1 cellular context compared by ENCODE assay signal in genomic region chr2:108786354-108787208, GRCh38.
TF ChIP-seq lines count a peak whose summit lies in the region.

TSS of gene CCDC138 (plus strand) at chr2:108786771. CDS start at chr2:108786823, 52 bp downstream.

TF ChIP-seq in K562, 482 proteins besides CTCF, POLR2A, EP300 and RAD21 (continued from another document and continues in another):
- TF ChIP-seq GMEB1 (CRISPR knock-in tag; IDR thresholded peaks at IDR 0.05), result peak; percentile 99
- no peak for TF ChIP-seq NR2C2 (CRISPR knock-in tag; IDR thresholded peaks at IDR 0.05)
- no peak for TF ChIP-seq NR2C2 (tag; IDR thresholded peaks at IDR 0.05)
- TF ChIP-seq COPS2 (conservative IDR thresholded peaks at IDR 0.05), result no peak
- TF ChIP-seq MBD2 (IDR thresholded peaks at IDR 0.05; ENCODE audit: borderline replicate concordance, low read depth), result 0 out of 2 replicates have a peak, but pooled peaks have one; percentile 48
- peak; percentile 71 for TF ChIP-seq MTA3 (IDR thresholded peaks at IDR 0.05; ENCODE audit: borderline replicate concordance)
- TF ChIP-seq FOXM1 (IDR thresholded peaks at IDR 0.05; ENCODE audit: low read depth), result no peak
- TF ChIP-seq FOXM1 (CRISPR knock-in tag; IDR thresholded peaks at IDR 0.05; ENCODE audit: low read depth), result peak; percentile 88; the same call in 1 of the 2 replicates
- no peak for TF ChIP-seq SMARCA4 (IDR thresholded peaks at IDR 0.05)
- no peak for TF ChIP-seq DNMT1 (IDR thresholded peaks at IDR 0.05)
- peak; percentile 55; the same call in 1 of the 2 replicates for TF ChIP-seq JUN (IDR thresholded peaks at IDR 0.05; ENCODE audit: borderline replicate concordance, low read depth, low read length)
- TF ChIP-seq JUN (CRISPR knock-in tag; IDR thresholded peaks at IDR 0.05; ENCODE audit: borderline replicate concordance), result no peak
- no peak for TF ChIP-seq PML (IDR thresholded peaks at IDR 0.05; ENCODE audit: low read length)
- 0 out of 2 replicates have a peak, but pooled peaks have one; percentile 42 for TF ChIP-seq GABPB1 (CRISPR knock-in tag; IDR thresholded peaks at IDR 0.05)
- 0 out of 2 replicates have a peak, but pooled peaks have one; percentile 25 for TF ChIP-seq XRCC5 (IDR thresholded peaks at IDR 0.05; ENCODE audit: low read depth, low read length)
- peak; percentile 44; the same call in 1 of the 2 replicates for TF ChIP-seq E2F3 (CRISPR knock-in tag; IDR thresholded peaks at IDR 0.05)
- TF ChIP-seq ZNF140 (CRISPR knock-in tag; IDR thresholded peaks at IDR 0.05), result no peak
- TF ChIP-seq ZNF239 (CRISPR knock-in tag; IDR thresholded peaks at IDR 0.05), result no peak
- no peak for TF ChIP-seq ZNF224 (CRISPR knock-in tag; IDR thresholded peaks at IDR 0.05)
- TF ChIP-seq ZBTB1 (CRISPR knock-in tag; IDR thresholded peaks at IDR 0.05; ENCODE audit: borderline replicate concordance, low read depth), result 0 out of 2 replicates have a peak, but pooled peaks have one; percentile 55
- no peak for TF ChIP-seq ZNF512 (tag; IDR thresholded peaks at IDR 0.05)
- no peak; the same call in 1 of the 2 replicates for TF ChIP-seq ZNF592 (IDR thresholded peaks at IDR 0.05)
- TF ChIP-seq PBX2 (CRISPR knock-in tag; IDR thresholded peaks at IDR 0.05; ENCODE audit: low read depth), result no peak
- TF ChIP-seq PBX2 (tag; conservative IDR thresholded peaks at IDR 0.05; ENCODE audit: low read depth), result no peak
- TF ChIP-seq SNIP1 (IDR thresholded peaks at IDR 0.05; ENCODE audit: low read depth), result no peak
- TF ChIP-seq MYNN (IDR thresholded peaks at IDR 0.05), result 0 out of 2 replicates have a peak, but pooled peaks have one; percentile 34
- no peak for TF ChIP-seq MYNN (CRISPR knock-in tag; IDR thresholded peaks at IDR 0.05)
- 0 out of 2 replicates have a peak, but pooled peaks have one; percentile 36 for TF ChIP-seq SRSF3 (IDR thresholded peaks at IDR 0.05; ENCODE audit: insufficient read depth, low read length)
- peak in 1 of 2 experiments; percentile 39; a peak in 2 of 4 replicates for TF ChIP-seq UBTF (IDR thresholded peaks at IDR 0.05; ENCODE audit: borderline replicate concordance in 1 of 2, low read depth in 2 of 2, low read length in 2 of 2)
- TF ChIP-seq ERF (CRISPR knock-in tag; IDR thresholded peaks at IDR 0.05), result 0 out of 2 replicates have a peak, but pooled peaks have one; percentile 62
- TF ChIP-seq ZC3H4 (CRISPR knock-in tag; IDR thresholded peaks at IDR 0.05; ENCODE audit: borderline replicate concordance), result no peak
- peak; percentile 97 for TF ChIP-seq CXXC5 (CRISPR knock-in tag; IDR thresholded peaks at IDR 0.05)
- TF ChIP-seq MNT (conservative IDR thresholded peaks at IDR 0.05), result peak; percentile 73 to 86
- peak; percentile 81 for TF ChIP-seq RBM22 (IDR thresholded peaks at IDR 0.05; ENCODE audit: low read depth, low read length, poor library complexity, severe bottlenecking)
- TF ChIP-seq FOXJ2 (tag; IDR thresholded peaks at IDR 0.05), result no peak
- no peak for TF ChIP-seq MEF2D (tag; conservative IDR thresholded peaks at IDR 0.05; ENCODE audit: low read depth)
- peak; percentile 63; the same call in 1 of the 2 replicates for TF ChIP-seq BHLHE40 (IDR thresholded peaks at IDR 0.05; ENCODE audit: low read length)
- TF ChIP-seq HMGN3 (IDR thresholded peaks at IDR 0.05; ENCODE audit: borderline replicate concordance, extremely low read depth, insufficient read length, low read depth, low read length), result peak; percentile 85
- TF ChIP-seq TCF3 (CRISPR knock-in tag; IDR thresholded peaks at IDR 0.05), result 0 out of 2 replicates have a peak, but pooled peaks have one; percentile 13
- no peak for TF ChIP-seq BDP1 (IDR thresholded peaks at IDR 0.05; ENCODE audit: insufficient read depth, insufficient read length)
- TF ChIP-seq ZNF717 (CRISPR knock-in tag; IDR thresholded peaks at IDR 0.05), result no peak
- no peak for TF ChIP-seq MCM5 (IDR thresholded peaks at IDR 0.05; ENCODE audit: low read depth)
- peak; percentile 47 for TF ChIP-seq FUS (optimal IDR thresholded peaks at IDR 0.05; ENCODE audit: low read depth, low read length)
- peak; percentile 91 for TF ChIP-seq ZBTB7A (IDR thresholded peaks at IDR 0.05; ENCODE audit: borderline replicate concordance, control insufficient read depth, low read depth, low read length)
- TF ChIP-seq ZNF12 (CRISPR knock-in tag; IDR thresholded peaks at IDR 0.05), result peak; percentile 71; the same call in 1 of the 2 replicates
- TF ChIP-seq MTF1 (CRISPR knock-in tag; IDR thresholded peaks at IDR 0.05; ENCODE audit: borderline replicate concordance), result no peak
- no peak for TF ChIP-seq THAP7 (CRISPR knock-in tag; IDR thresholded peaks at IDR 0.05)
- no peak for TF ChIP-seq ZNF507 (tag; conservative IDR thresholded peaks at IDR 0.05)
- TF ChIP-seq FOXP1 (CRISPR knock-in tag; IDR thresholded peaks at IDR 0.05), result peak; percentile 59; the same call in 1 of the 2 replicates
- no peak for TF ChIP-seq NR4A1 (CRISPR knock-in tag; IDR thresholded peaks at IDR 0.05)
- 0 out of 2 replicates have a peak, but pooled peaks have one; percentile 38 for TF ChIP-seq NR4A1 (tag; IDR thresholded peaks at IDR 0.05)
- TF ChIP-seq CREM (IDR thresholded peaks at IDR 0.05; ENCODE audit: low read depth), result peak; percentile 91
- no peak for TF ChIP-seq U2AF2 (optimal IDR thresholded peaks at IDR 0.05; ENCODE audit: low read depth, low read length)
- TF ChIP-seq ZNF740 (CRISPR knock-in tag; IDR thresholded peaks at IDR 0.05), result 0 out of 2 replicates have a peak, but pooled peaks have one; percentile 65
- TF ChIP-seq ZNF740 (tag; IDR thresholded peaks at IDR 0.05), result 0 out of 4 replicates have a peak, but pooled peaks of 1 of the 2 experiments have one; percentile 63
